8 cellular contexts compared by ENCODE assay signal in the genomic region with DNA sequence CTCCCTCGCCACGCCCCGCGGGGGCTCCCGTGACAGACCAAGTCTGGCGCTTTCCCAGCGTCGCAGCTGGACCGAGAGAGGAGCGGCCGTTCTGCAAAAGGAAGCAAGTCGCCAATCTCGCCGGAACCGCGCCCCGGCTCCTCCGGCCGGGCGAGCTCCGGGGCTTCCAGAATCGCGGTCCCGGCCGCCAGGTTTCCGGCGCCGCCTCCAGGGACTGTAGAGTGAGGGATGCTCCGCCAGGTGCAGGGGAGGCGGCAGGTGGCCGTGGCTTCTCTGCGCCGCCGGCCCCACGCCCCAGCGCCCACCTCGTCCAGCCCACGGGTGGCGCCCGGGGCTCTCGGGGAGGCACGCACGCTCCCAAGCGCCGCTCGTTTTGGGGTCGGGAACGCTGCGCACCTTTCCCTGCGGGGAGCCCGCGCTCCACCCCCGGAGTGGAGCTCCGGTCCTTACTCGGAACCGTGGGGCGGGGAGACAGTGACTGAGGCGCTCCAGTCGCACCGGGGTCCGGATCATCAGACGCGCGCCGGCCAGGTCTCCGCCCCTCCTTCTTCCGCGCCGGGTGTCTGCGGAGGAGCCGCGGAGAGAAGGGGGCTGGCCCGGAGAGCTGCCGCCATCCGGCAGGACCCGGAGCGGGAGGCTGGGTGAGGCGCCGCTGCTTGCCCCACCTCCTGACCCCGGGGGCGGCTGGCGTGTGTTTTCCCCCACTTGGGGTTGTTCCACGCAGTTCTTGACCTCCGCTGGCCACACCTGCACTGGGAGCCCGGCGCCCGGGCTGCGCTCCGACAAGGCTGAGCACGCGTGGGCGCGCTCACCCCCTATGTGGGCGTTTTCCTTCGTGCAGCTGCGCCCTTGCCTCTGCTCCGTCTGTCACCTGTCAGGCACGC. TPM values are rescaled to one million over a fixed set of nuclear protein-coding genes. Genes with fewer than 3 reads are reported as not detected.
DNase-seq lines count a peak whose midpoint lies in the region; ATAC-seq lines count a peak whose summit lies in the region.

A gene with protein sequence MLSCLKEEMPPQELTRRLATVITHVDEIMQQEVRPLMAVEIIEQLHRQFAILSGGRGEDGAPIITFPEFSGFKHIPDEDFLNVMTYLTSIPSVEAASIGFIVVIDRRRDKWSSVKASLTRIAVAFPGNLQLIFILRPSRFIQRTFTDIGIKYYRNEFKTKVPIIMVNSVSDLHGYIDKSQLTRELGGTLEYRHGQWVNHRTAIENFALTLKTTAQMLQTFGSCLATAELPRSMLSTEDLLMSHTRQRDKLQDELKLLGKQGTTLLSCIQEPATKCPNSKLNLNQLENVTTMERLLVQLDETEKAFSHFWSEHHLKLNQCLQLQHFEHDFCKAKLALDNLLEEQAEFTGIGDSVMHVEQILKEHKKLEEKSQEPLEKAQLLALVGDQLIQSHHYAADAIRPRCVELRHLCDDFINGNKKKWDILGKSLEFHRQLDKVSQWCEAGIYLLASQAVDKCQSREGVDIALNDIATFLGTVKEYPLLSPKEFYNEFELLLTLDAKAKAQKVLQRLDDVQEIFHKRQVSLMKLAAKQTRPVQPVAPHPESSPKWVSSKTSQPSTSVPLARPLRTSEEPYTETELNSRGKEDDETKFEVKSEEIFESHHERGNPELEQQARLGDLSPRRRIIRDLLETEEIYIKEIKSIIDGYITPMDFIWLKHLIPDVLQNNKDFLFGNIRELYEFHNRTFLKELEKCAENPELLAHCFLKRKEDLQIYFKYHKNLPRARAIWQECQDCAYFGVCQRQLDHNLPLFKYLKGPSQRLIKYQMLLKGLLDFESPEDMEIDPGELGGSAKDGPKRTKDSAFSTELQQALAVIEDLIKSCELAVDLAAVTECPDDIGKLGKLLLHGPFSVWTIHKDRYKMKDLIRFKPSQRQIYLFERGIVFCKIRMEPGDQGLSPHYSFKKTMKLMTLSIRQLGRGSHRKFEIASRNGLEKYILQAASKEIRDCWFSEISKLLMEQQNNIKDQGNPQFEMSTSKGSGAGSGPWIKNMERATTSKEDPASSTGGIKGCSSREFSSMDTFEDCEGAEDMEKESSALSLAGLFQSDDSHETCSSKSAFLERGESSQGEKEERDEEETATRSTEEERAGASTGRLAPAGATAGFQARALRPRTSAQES (minus strand): TSS at position 480 of the 884 bp plus-strand sequence. CDS start 642 bp downstream, outside the sequence.

- DNase-seq in GM03348 (ENCODE audit: low spot score) (peak; percentile 71), NCI-H1694 treated with DMSO at 0.1 percent for 48 hours (lab: John Stamatoyannopoulos, UW) (peak; percentile 34), cerebellum (ENCODE audit: low spot score) (peak; percentile 69), left colon (peak; percentile 42 to 59)
- DNase-seq in activated CD4-positive, alpha-beta T cell treated with anti-CD3 and anti-CD28 coated beads for 1 hour, result peak; percentile 60
- peak; percentile 58 to 65 for DNase-seq in stimulated activated CD4-positive, alpha-beta T cell treated with anti-CD3 and anti-CD28 coated beads, Interleukin-1b, Interleukin-23, amount 100 ng/mL, for 4 hours (ENCODE audit: low read depth in 2 of 2)

- intact Hi-C loops in left colon (cut with DNase I, micrococcal nuclease), result no loop called here

- peak; percentile 69 for ATAC-seq in HG02610 (IDR thresholded peaks at IDR 0.05; ENCODE audit: unreplicated experiment)
- peak; percentile 66 for ATAC-seq in left colon
- no peak for ATAC-seq in GM18858 (IDR thresholded peaks at IDR 0.05; ENCODE audit: unreplicated experiment)

RNA-seq across cellular contexts. Expression of the gene that starts here (rescaled TPM):
- total RNA-seq in cerebellum, result 37.1 TPM
- 1 to 10 TPM in 1 of 2 donors, under 1 TPM in 1; 0.75 to 1.1 TPM for total RNA-seq in left colon

Comparison
In these comparisons a context has a peak if more than half of its experiments do, and no peak if none do; other contexts are left out.
1. RNA of the gene that starts here (total RNA-seq): 37.1 TPM in cerebellum (single experiment); 0.75 to 1.1 TPM in left colon; every median in the first group is over 10 times any median in the second.
2. Peak in every context shown above with its lines, with median percentiles within 50 percentile points of each other: DNase-seq.